8 cellular contexts compared by ENCODE assay signal in the genomic region with DNA sequence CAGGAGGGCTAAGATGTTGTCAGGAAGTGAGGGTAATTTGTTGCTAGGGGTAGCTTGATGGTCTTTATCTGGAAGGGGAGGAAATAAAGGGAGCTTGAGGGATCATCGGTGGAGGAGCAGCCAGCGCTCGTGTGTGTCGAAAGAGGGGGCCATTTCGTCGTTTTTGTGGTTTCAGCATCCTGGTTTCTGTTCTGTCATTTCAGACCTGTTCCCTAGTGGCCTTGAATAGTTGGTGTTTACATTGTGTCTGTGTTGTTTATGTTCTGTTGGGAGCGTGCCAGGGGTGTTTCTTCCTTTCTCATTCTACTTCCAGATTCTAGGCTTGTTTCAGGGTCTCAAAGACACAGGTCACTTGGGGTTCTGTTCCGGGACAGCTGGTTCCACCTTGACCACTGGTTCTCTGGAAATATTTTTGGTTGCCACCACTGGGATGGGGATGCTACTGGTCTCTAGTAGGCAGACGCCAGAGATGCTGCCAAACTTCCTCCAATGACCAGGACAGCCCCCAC.
A peak's percentile ranks its signal among the peaks of the same experiment; 100 is the strongest.
DNase-seq lines count a peak whose midpoint lies in the region; ATAC-seq and TF ChIP-seq lines count a peak whose summit lies in the region.

No MANE protein-coding gene starts in this region.

- intact Hi-C loops in Right ventricle myocardium superior (cut with DNase I): no loop called here

- in situ Hi-C loops in ACHN (cut with HindIII; ENCODE audit: low pct_ligation_motif_present, low pct_unique_long_range_greater_than_20kb, low sequenced_read_pairs): no loop called here

- no peak overlapping the region for H3K27ac ChIP-seq in RWPE1

- POLR2A ChIA-PET in RWPE1 (lab: Yijun Ruan, JAX; ENCODE audit: low non-redundant PET): no interaction called here

- DNase-seq in ELF-1 (ENCODE audit: low read depth, low spot score) (peak; percentile 65), NOMO-1 (lab: John Stamatoyannopoulos, UW; ENCODE audit: unreplicated experiment in 2 of 2) (peak; percentile 85 to 93), Right ventricle myocardium superior (peak; percentile 54), NCI-H774 (lab: John Stamatoyannopoulos, UW) (no peak), RWPE1 (ENCODE audit: low spot score) (no peak), ACHN (no peak)
- DNase-seq in stimulated activated CD4-positive, alpha-beta T cell treated with anti-CD3 and anti-CD28 coated beads, Interleukin-2, amount 100 ng/mL, for 24 hours: no peak

- CTCF ChIA-PET in RWPE1 (lab: Yijun Ruan, JAX): interaction anchor here (0.6 to 0.9 kb wide), 3 partner anchors 13 to 146 kb away, joined by 3 to 4 read pairs (median 3); a partner anchor contains a TSS

- no peak for TF ChIP-seq CTCF in RWPE1 (conservative IDR thresholded peaks at IDR 0.05; ENCODE audit: low read depth)

- ATAC-seq in HG02852 (IDR thresholded peaks at IDR 0.05; ENCODE audit: unreplicated experiment): peak; percentile 72
- ATAC-seq in Right ventricle myocardium superior (ENCODE audit: poor library complexity): peak; percentile 51

Comparison
In these comparisons a context has a peak if more than half of its experiments do, and no peak if none do; other contexts are left out.
1. DNase-seq: peak in ELF-1 (single experiment), NOMO-1 (2 of 2) and Right ventricle myocardium superior (single experiment); none in NCI-H774 (single experiment), stimulated activated CD4-positive, alpha-beta T cell treated with anti-CD3 and anti-CD28 coated beads, Interleukin-2, amount 100 ng/mL, for 24 hours (0 of 2), RWPE1 (single experiment) and ACHN (single experiment).